In genomic region chr6:25050356-25050755, GRCh38 we compare ENCODE assay signal across 1 cellular context.
TF ChIP-seq lines count a peak whose summit lies in the region.

No MANE protein-coding gene starts in this region.

TF ChIP-seq in K562, 482 proteins besides CTCF, POLR2A, EP300 and RAD21 (continued from another document):
- TF ChIP-seq GTF3C2 (IDR thresholded peaks at IDR 0.05; ENCODE audit: borderline replicate concordance, extremely low read depth, insufficient read length), result no peak
- TF ChIP-seq SNRNP70 (optimal IDR thresholded peaks at IDR 0.05; ENCODE audit: low read depth, low read length), result no peak
- no peak for TF ChIP-seq CEBPB (tag; IDR thresholded peaks at IDR 0.05)
- TF ChIP-seq CREB3L1 (IDR thresholded peaks at IDR 0.05; ENCODE audit: borderline replicate concordance, low read depth), result no peak
- peak; percentile 82 for TF ChIP-seq FOSL1 (tag; conservative IDR thresholded peaks at IDR 0.05)
- TF ChIP-seq ZBTB9 (CRISPR knock-in tag; IDR thresholded peaks at IDR 0.05), result no peak
- TF ChIP-seq KLF10 (CRISPR knock-in tag; IDR thresholded peaks at IDR 0.05), result no peak
- TF ChIP-seq EZH2 (IDR thresholded peaks at IDR 0.05; ENCODE audit: borderline replicate concordance, low read depth, low read length), result no peak
- TF ChIP-seq ZNF395 (CRISPR knock-in tag; IDR thresholded peaks at IDR 0.05), result peak; percentile 49; the same call in 1 of the 2 replicates
- no peak for TF ChIP-seq NCOA1 (IDR thresholded peaks at IDR 0.05; ENCODE audit: low read depth)
- no peak for TF ChIP-seq MYC (IDR thresholded peaks at IDR 0.05; ENCODE audit: low read depth, low read length)
- TF ChIP-seq MYC (CRISPR knock-in tag; IDR thresholded peaks at IDR 0.05; ENCODE audit: borderline replicate concordance, low read depth), result no peak
- TF ChIP-seq ATF3 (IDR thresholded peaks at IDR 0.05), result peak; percentile 60
- no peak for TF ChIP-seq ATF3 (CRISPR knock-in tag; conservative IDR thresholded peaks at IDR 0.05)
- no peak for TF ChIP-seq SMARCE1 (IDR thresholded peaks at IDR 0.05)
- TF ChIP-seq PML (IDR thresholded peaks at IDR 0.05; ENCODE audit: low read length), result no peak
- no peak for TF ChIP-seq ZNF79 (CRISPR knock-in tag; IDR thresholded peaks at IDR 0.05; ENCODE audit: low read depth)
- TF ChIP-seq MTA3 (IDR thresholded peaks at IDR 0.05; ENCODE audit: borderline replicate concordance), result no peak
- TF ChIP-seq ARID3B (CRISPR knock-in tag; IDR thresholded peaks at IDR 0.05; ENCODE audit: borderline replicate concordance), result no peak
- TF ChIP-seq SP1 (CRISPR knock-in tag; IDR thresholded peaks at IDR 0.05), result no peak
- TF ChIP-seq NFE2L1 (tag; IDR thresholded peaks at IDR 0.05; ENCODE audit: borderline replicate concordance, low read depth), result no peak
- TF ChIP-seq GMEB1 (CRISPR knock-in tag; IDR thresholded peaks at IDR 0.05), result no peak
- TF ChIP-seq PCBP2 (IDR thresholded peaks at IDR 0.05; ENCODE audit: low read depth, low read length, poor library complexity, severe bottlenecking), result no peak
- TF ChIP-seq ZNF586 (CRISPR knock-in tag; conservative IDR thresholded peaks at IDR 0.05), result no peak
- TF ChIP-seq JUND (IDR thresholded peaks at IDR 0.05; ENCODE audit: borderline replicate concordance, low read depth, low read length), result peak; percentile 66; the same call in 1 of the 2 replicates
- peak; percentile 80; the same call in 2 of the 3 replicates for TF ChIP-seq JUND (tag; IDR thresholded peaks at IDR 0.05; ENCODE audit: borderline replicate concordance, low read depth, low read length)
- TF ChIP-seq PTTG1 (tag; IDR thresholded peaks at IDR 0.05; ENCODE audit: low read depth), result no peak
- no peak for TF ChIP-seq PBX2 (CRISPR knock-in tag; IDR thresholded peaks at IDR 0.05; ENCODE audit: low read depth)
- peak; percentile 71 for TF ChIP-seq PBX2 (tag; conservative IDR thresholded peaks at IDR 0.05; ENCODE audit: low read depth)
- no peak for TF ChIP-seq ERF (CRISPR knock-in tag; IDR thresholded peaks at IDR 0.05)
